1 cellular context compared by ENCODE assay signal in the genomic region with DNA sequence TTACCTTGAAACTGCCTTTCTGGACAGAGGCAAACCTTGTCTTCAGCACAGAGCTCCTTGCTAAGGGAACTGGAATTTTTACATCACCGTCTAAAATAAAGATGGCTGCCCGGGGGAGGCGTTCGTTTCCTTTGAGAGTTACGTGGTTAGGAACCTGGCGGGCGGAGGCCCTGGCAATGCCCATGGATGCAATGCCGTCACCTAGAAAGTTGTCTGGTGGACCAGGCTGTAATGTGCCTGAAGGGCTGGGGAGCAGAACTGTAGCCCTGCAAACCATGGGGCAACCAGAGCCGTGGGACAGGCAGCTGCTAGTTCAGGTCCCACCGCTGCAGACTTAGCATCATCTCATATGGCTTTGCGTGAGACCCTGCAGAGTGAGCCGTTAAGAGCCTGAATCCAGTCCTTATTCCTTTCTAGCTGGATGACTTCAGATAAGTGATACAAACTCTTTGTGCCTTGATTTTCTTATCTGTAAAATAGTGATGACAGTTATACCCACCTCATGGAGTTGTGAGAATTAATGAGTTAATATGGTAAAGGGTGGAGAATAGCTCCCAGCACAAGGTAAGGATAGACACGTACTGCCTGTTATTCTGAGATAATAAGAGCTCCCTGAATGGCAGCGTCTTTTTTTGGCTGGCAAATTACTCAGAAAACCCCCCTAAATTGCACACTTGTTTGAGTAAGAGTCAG.
TF ChIP-seq lines count a peak whose summit lies in the region.

No MANE protein-coding gene starts in this region.

TF ChIP-seq in K562, 482 proteins besides CTCF, POLR2A, EP300 and RAD21 (continued from another document):
- TF ChIP-seq, protein P1, sequence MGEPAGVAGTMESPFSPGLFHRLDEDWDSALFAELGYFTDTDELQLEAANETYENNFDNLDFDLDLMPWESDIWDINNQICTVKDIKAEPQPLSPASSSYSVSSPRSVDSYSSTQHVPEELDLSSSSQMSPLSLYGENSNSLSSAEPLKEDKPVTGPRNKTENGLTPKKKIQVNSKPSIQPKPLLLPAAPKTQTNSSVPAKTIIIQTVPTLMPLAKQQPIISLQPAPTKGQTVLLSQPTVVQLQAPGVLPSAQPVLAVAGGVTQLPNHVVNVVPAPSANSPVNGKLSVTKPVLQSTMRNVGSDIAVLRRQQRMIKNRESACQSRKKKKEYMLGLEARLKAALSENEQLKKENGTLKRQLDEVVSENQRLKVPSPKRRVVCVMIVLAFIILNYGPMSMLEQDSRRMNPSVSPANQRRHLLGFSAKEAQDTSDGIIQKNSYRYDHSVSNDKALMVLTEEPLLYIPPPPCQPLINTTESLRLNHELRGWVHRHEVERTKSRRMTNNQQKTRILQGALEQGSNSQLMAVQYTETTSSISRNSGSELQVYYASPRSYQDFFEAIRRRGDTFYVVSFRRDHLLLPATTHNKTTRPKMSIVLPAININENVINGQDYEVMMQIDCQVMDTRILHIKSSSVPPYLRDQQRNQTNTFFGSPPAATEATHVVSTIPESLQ (CRISPR knock-in tag; IDR thresholded peaks at IDR 0.05): no peak
